9 cellular contexts compared by ENCODE assay signal in genomic region chr16:74275031-74275636, GRCh38. TPM values are rescaled to one million over a fixed set of nuclear protein-coding genes. Genes with fewer than 3 reads are reported as not detected.
DNase-seq lines count a peak whose midpoint lies in the region; ATAC-seq, FAIRE-seq and TF ChIP-seq lines count a peak whose summit lies in the region.
"Had no signal": no experiment of that assay in that cellular context is flagged by ENCODE, and none has a peak within 500 bp of the region (broad histone marks: within the 10 kb centered on the region; RNA-seq: fewer than 3 reads in every experiment).

No MANE protein-coding gene starts in this region.

- no peak overlapping the region for H3K27ac ChIP-seq in K562 (ENCODE audit: extremely low read depth, low read depth, low read length)
- H3K27ac ChIP-seq in neural progenitor cell, result no peak overlapping the region
- no peak overlapping the region for H3K27ac ChIP-seq in small intestine (ENCODE audit: low read depth in 1 of 2, low read length in 1 of 2)

- peak; percentile 75 to 80 for TF ChIP-seq RAD21 in K562 (CRISPR knock-in tag; conservative IDR thresholded peaks at IDR 0.05 in 1 of 2, IDR thresholded peaks at IDR 0.05 in 1 of 2)

- CTCF ChIA-PET in K562 (lab: Yijun Ruan, JAX; ENCODE audit: low intra/inter-chr PET ratio), result interaction anchor here (1.4 kb wide), 1 partner anchor 240 kb away, joined by 7 read pairs; no protein-coding TSS in a partner anchor
- CTCF ChIA-PET in WTC11 (lab: Charles Lee), result interaction anchor here (0.5 to 2.0 kb wide), 18 partner anchors 8 to 729 kb away, joined by 3 to 19 read pairs (median 3); no protein-coding TSS in a partner anchor

- H4K20me1 ChIP-seq in K562 (replicated peaks; ENCODE audit: control insufficient read depth, insufficient read depth, low read length), result no peaks in the 10 kb centered on the region
- H4K20me1 ChIP-seq in neural progenitor cell (ENCODE audit: low read depth), result no peaks in the 10 kb centered on the region

- FAIRE-seq in K562 (lab: Jason Lieb, UNC) (no peak), small intestine (lab: Jason Lieb, UNC) (no peak)

- H3K36me3 Mint-ChIP-seq in neural progenitor cell (no peaks in the 10 kb centered on the region), natural killer cell (no peaks in the 10 kb centered on the region), WTC11 (peaks cover 10% of the 10 kb centered on the region)

- H3K79me2 ChIP-seq in K562 (ENCODE audit: control insufficient read depth, insufficient read depth, low read length), result no peaks in the 10 kb centered on the region
- no peaks in the 10 kb centered on the region for H3K79me2 ChIP-seq in neural progenitor cell (ENCODE audit: low read depth)

- ATAC-seq in K562 (0 out of 3 replicates have a peak, but pooled peaks have one; percentile 48), natural killer cell (no peak), HG03342 (IDR thresholded peaks at IDR 0.05; ENCODE audit: unreplicated experiment) (no peak), WTC11 (no peak)

- no peak for TF ChIP-seq POLR2A in K562 (conservative IDR thresholded peaks at IDR 0.05)

- intact Hi-C loops in K562 (cut with micrococcal nuclease) (loop anchor here (10.0 kb wide), 1 partner anchor 560 kb away; no protein-coding TSS in a partner anchor), natural killer cell (cut with micrococcal nuclease) (no loop called here)

- no peak for TF ChIP-seq EP300 in K562 (IDR thresholded peaks at IDR 0.05; ENCODE audit: low read length)

- H3K4me2 ChIP-seq in K562 (ENCODE audit: insufficient read depth, low read length) (no peak overlapping the region), neural progenitor cell (peak overlapping the region; percentile 71)

- H3K4me1 Mint-ChIP-seq in neural progenitor cell (peaks cover 24% of the 10 kb centered on the region), natural killer cell (no peaks in the 10 kb centered on the region), WTC11 (peaks cover 21% of the 10 kb centered on the region)

- H3K9me3 ChIP-seq in K562 (replicated peaks; ENCODE audit: control insufficient read depth, insufficient read depth, low read depth, low read length) (no peaks in the 10 kb centered on the region), neural progenitor cell (ENCODE audit: low read depth) (no peaks in the 10 kb centered on the region), small intestine (ENCODE audit: control insufficient read depth, low read depth) (no peaks in the 10 kb centered on the region)

- POLR2A ChIA-PET in K562 (lab: Yijun Ruan, JAX), result interaction anchor here (0.8 to 1.4 kb wide), 2 partner anchors 8 to 12 kb away, joined by 3 to 4 read pairs; no protein-coding TSS in a partner anchor
- POLR2A ChIA-PET in WTC11 (lab: Charles Lee), result no interaction called here

- H3K9me3 Mint-ChIP-seq in neural progenitor cell, result peaks cover 6% of the 10 kb centered on the region
- H3K9me3 Mint-ChIP-seq in natural killer cell, result no peaks in the 10 kb centered on the region
- H3K9me3 Mint-ChIP-seq in WTC11, result peaks cover 18% of the 10 kb centered on the region

- H3K27me3 Mint-ChIP-seq in neural progenitor cell (ENCODE audit: insufficient read depth, low read depth) (peaks cover 2% of the 10 kb centered on the region), natural killer cell (ENCODE audit: low read depth in 2 of 2) (peaks cover 22 to 28% of the 10 kb centered on the region in 2 donors), WTC11 (ENCODE audit: low read depth) (no peaks in the 10 kb centered on the region)

- BruUV-seq in K562 (replicated peaks; lab: Mats Ljungman, UMichigan), result no TSS peak

- TF ChIP-seq CTCF in K562 (IDR thresholded peaks at IDR 0.05 in 2 of 3, conservative IDR thresholded peaks at IDR 0.05 in 1 of 3; ENCODE audit: insufficient read depth in 2 of 3, low read depth in 1 of 3, low read length in 3 of 3) (peak in 2 of 3 experiments; percentile 36 to 71; a peak in 4 of 6 replicates), neural progenitor cell (IDR thresholded peaks at IDR 0.05) (peak; percentile 75), natural killer cell (IDR thresholded peaks at IDR 0.05) (no peak), WTC11 (IDR thresholded peaks at IDR 0.05) (no peak)

- H3F3A ChIP-seq in neural progenitor cell (ENCODE audit: low read depth), result peaks cover 14% of the 10 kb centered on the region

- H2AFZ ChIP-seq in K562 (ENCODE audit: low read depth, low read length) (no peak overlapping the region), neural progenitor cell (replicated peaks) (no peak overlapping the region)

- H3K27me3 ChIP-seq in K562 (ENCODE audit: control insufficient read depth in 2 of 2, insufficient read depth in 2 of 2, low read length in 2 of 2) (peaks cover 3 to 6% of the 10 kb centered on the region in 2 experiments; a peak in 4 of 5 replicates), neural progenitor cell (no peaks in the 10 kb centered on the region), small intestine (ENCODE audit: control insufficient read depth in 2 of 2, insufficient read depth in 2 of 2, low read length in 2 of 2) (no peaks in the 10 kb centered on the region)

- H3K36me3 ChIP-seq in K562 (ENCODE audit: control insufficient read depth, insufficient read depth, low read length) (no peaks in the 10 kb centered on the region), neural progenitor cell (no peaks in the 10 kb centered on the region), small intestine (ENCODE audit: control insufficient read depth in 2 of 2, insufficient read depth in 2 of 2, low read length in 2 of 2) (no peaks in the 10 kb centered on the region)

- no peak overlapping the region for H3K4me3 ChIP-seq in K562
- peak overlapping the region; percentile 24 for H3K4me3 ChIP-seq in neural progenitor cell
- no peak overlapping the region for H3K4me3 ChIP-seq in small intestine (ENCODE audit: low read depth in 1 of 2, low read length in 2 of 2)

- DNase-seq in G401 (ENCODE audit: low spot score), result peak; percentile 4
- peak; percentile 5 for DNase-seq in LoVo (ENCODE audit: low spot score)
- DNase-seq in K562 (ENCODE audit: extremely low read depth in 1 of 4, low spot score in 3 of 4), result peak; percentile 24 to 39 (median 36)
- DNase-seq in neural progenitor cell (ENCODE audit: low spot score), result no peak
- no peak for DNase-seq in small intestine
- DNase-seq in natural killer cell, result no peak
- no peak for DNase-seq in WTC11 (ENCODE audit: low spot score)

- H3K4me3 Mint-ChIP-seq in neural progenitor cell (no peak overlapping the region), natural killer cell (no peak overlapping the region), WTC11 (no peak overlapping the region)
- H3K4me3 Mint-ChIP-seq: stimulated activated naive CD8-positive, alpha-beta T cell treated with anti-CD3 and anti-CD28 coated beads, Interleukin-15, Interleukin-2, amounts not matched to agents 100 ng/mL and 50 ng/mL, for 24 hours had no signal

- 0% methylated on average over 2 of the region's 2 CpGs for WGBS in K562 (ENCODE audit: insufficient coverage, low coverage, missing lambda C conversion rate)
- WGBS in small intestine, 3 donors, result 28 to 48% (median 41%) methylated on average over 2 of the region's 2 CpGs

- H3K9ac ChIP-seq in K562 (ENCODE audit: insufficient read depth in 1 of 2, low read depth in 2 of 2, low read length in 2 of 2) (no peak overlapping the region), neural progenitor cell (no peak overlapping the region)

- in situ Hi-C loops in G401 (cut with HindIII; ENCODE audit: low sequenced_read_pairs) (no loop called here), K562 (cut with MboI) (no loop called here)

- H3K4me1 ChIP-seq in K562 (replicated peaks in 1 of 2; ENCODE audit: control insufficient read depth in 2 of 2, insufficient read depth in 2 of 2, low read length in 2 of 2) (peaks cover 0 to 2% of the 10 kb centered on the region in 2 experiments; a peak in 2 of 5 replicates), neural progenitor cell (peaks cover 17% of the 10 kb centered on the region), small intestine (ENCODE audit: control insufficient read depth in 2 of 2, insufficient read depth in 1 of 2, low read depth in 1 of 2, low read length in 1 of 2) (no peaks in the 10 kb centered on the region)

- H3K27ac Mint-ChIP-seq in neural progenitor cell (no peak overlapping the region), natural killer cell (no peak overlapping the region), WTC11 (no peak overlapping the region)
- H3K27ac Mint-ChIP-seq: stimulated activated naive CD8-positive, alpha-beta T cell treated with anti-CD3 and anti-CD28 coated beads, Interleukin-15, Interleukin-2, amounts not matched to agents 100 ng/mL and 50 ng/mL, for 24 hours had no signal

- no peaks in the 10 kb centered on the region for H3K9me1 ChIP-seq in K562 (ENCODE audit: control insufficient read depth, insufficient read depth, low read length)

RNA-seq across cellular contexts. Expression of gene PSMD7, which starts 21.5 kb away (rescaled TPM):
- 70.9 and 92.1 TPM in 2 replicates for total RNA-seq in G401 (2014; rRNA removed; shearing (Covaris generic))
- total RNA-seq in K562 (2011; cell fraction: chromatin; rRNA removed; ENCODE audit: low replicate concordance), result 56.8 and 81.4 TPM in 2 replicates
- total RNA-seq in K562 (2011; cell fraction: nucleolus; rRNA removed), result 55.3 and 57.0 TPM in 2 replicates
- total RNA-seq in K562 (2011; cell fraction: nucleoplasm; rRNA removed), result 67.5 and 79.8 TPM in 2 replicates
- total RNA-seq in K562 (2014; rRNA removed) (114 and 115 TPM in 2 replicates), K562 (2014; rRNA removed; fragmentation: Illumina TruSeq; extraction: Trizol) (144 and 152 TPM in 2 replicates), K562 (2015; rRNA removed; fragmentation: Illumina TruSeq; extraction: Trizol) (160 TPM in 2 replicates), K562 (2021) (148 and 156 TPM in 2 replicates), neural progenitor cell (ENCODE audit: low replicate concordance) (74.5 and 127 TPM in 2 replicates), natural killer cell (10 to 100 TPM; 81.0 to 89.2 (median 81.7) TPM), WTC11 (2021) (124 to 135 TPM (median 131 TPM) in 3 replicates)
- polyA plus RNA-seq in K562 (2011; rRNA removed) (142 and 199 TPM in 2 replicates), K562 (2014; fragmentation: Illumina TruSeq; extraction: Trizol) (226 and 227 TPM in 2 replicates), K562 (2014; fragmentation: Nextera tagmentation; extraction: Ambion mirVana) (100 to 1,000 TPM; 100 to 142 TPM), K562 (2014; rRNA removed) (162 and 164 TPM in 2 replicates), small intestine (10 to 100 TPM; 61.7 to 86.7 (median 67.0) TPM)
- polyA plus RNA-seq in K562 (2011; cell fraction: cytosol; rRNA removed), result 88.7 and 96.3 TPM in 2 replicates
- 85.1 and 99.5 TPM in 2 replicates for polyA plus RNA-seq in K562 (2011; cell fraction: nucleus; rRNA removed)
- 144 and 182 TPM in 2 replicates for polyA plus RNA-seq in K562 (2012)
- 191 and 239 TPM in 2 replicates for polyA minus RNA-seq in K562 (2011; rRNA and poly(A)+ RNA removed)
- 48.9 and 62.5 TPM in 2 replicates for polyA minus RNA-seq in K562 (2011; cell fraction: cytosol; rRNA and poly(A)+ RNA removed)
- polyA minus RNA-seq in K562 (2011; cell fraction: nucleus; rRNA and poly(A)+ RNA removed), result 44.7 and 87.3 TPM in 2 replicates

Comparison
In these comparisons a context has a peak if more than half of its experiments do, and no peak if none do; other contexts are left out.
1. DNase-seq: peak in G401 (single experiment), LoVo (single experiment) and K562 (4 of 4); none in neural progenitor cell (single experiment), small intestine (single experiment), natural killer cell (single experiment) and WTC11 (single experiment).
2. CTCF ChIP-seq: peak in K562 (2 of 3) and neural progenitor cell (single experiment); none in natural killer cell (single experiment) and WTC11 (single experiment).